Comparison of ENCODE assay signal across 8 cellular contexts in genomic region chr10:11875183-11875498, GRCh38. TPM values are rescaled to one million over a fixed set of nuclear protein-coding genes. Genes with fewer than 3 reads are reported as not detected.
DNase-seq lines count a peak whose midpoint lies in the region; ATAC-seq and TF ChIP-seq lines count a peak whose summit lies in the region.

No MANE protein-coding gene starts in this region.

- peaks cover 3% of the 10 kb centered on the region; the same call in 1 of the 2 replicates for H4K20me1 ChIP-seq in DND-41 (ENCODE audit: insufficient read depth, low read length)
- H4K20me1 ChIP-seq in Karpas-422 (ENCODE audit: insufficient read depth, low read depth, low read length), result no peaks in the 10 kb centered on the region

- H3K9me2 ChIP-seq in Karpas-422 (replicated peaks; ENCODE audit: insufficient read depth, low read length), result no peaks in the 10 kb centered on the region

- H3K4me2 ChIP-seq in DND-41 (ENCODE audit: insufficient read depth, low read length), result peak overlapping the region; percentile 56
- no peak overlapping the region for H3K4me2 ChIP-seq in Karpas-422 (ENCODE audit: low read depth, low read length, poor library complexity, severe bottlenecking)

- H3K36me3 ChIP-seq in DND-41 (ENCODE audit: insufficient read depth, low read length) (no peaks in the 10 kb centered on the region), SK-N-MC (ENCODE audit: insufficient read depth, low read length) (no peaks in the 10 kb centered on the region), psoas muscle (ENCODE audit: insufficient read depth in 1 of 2, low read depth in 1 of 2) (no peaks in the 10 kb centered on the region), Karpas-422 (ENCODE audit: insufficient read depth, low read length) (no peaks in the 10 kb centered on the region), gastroesophageal sphincter (no peaks in the 10 kb centered on the region)
- H3K36me3 ChIP-seq in effector memory CD4-positive, alpha-beta T cell (ENCODE audit: control insufficient read depth, insufficient read depth, low read length), result no peaks in the 10 kb centered on the region

- no peak for TF ChIP-seq POLR2A in gastroesophageal sphincter (IDR thresholded peaks at IDR 0.05)

- ATAC-seq in DND-41 (ENCODE audit: insufficient read depth, low read depth), result no peak; the same call in 1 of the 3 replicates
- ATAC-seq in right cardiac atrium, result peak; percentile 3 to 12
- no peak for ATAC-seq in psoas muscle
- no peak for ATAC-seq in gastroesophageal sphincter

- no peak for TF ChIP-seq EP300 in gastroesophageal sphincter (IDR thresholded peaks at IDR 0.05)

- no peaks in the 10 kb centered on the region for H3K79me2 ChIP-seq in DND-41 (ENCODE audit: insufficient read depth, low read length)
- no peaks in the 10 kb centered on the region for H3K79me2 ChIP-seq in Karpas-422 (ENCODE audit: low read length)

- no peak overlapping the region for H3K27ac ChIP-seq in DND-41 (ENCODE audit: low read length)
- H3K27ac ChIP-seq in SK-N-MC, result no peak overlapping the region
- peak overlapping the region; percentile 32 for H3K27ac ChIP-seq in right cardiac atrium (ENCODE audit: low read length)
- H3K27ac ChIP-seq in psoas muscle, result peak overlapping the region; percentile 30
- H3K27ac ChIP-seq in Karpas-422 (ENCODE audit: low read length), result no peak overlapping the region
- H3K27ac ChIP-seq in coronary artery, result peak overlapping the region in 1 of 2 donors; percentile 40
- H3K27ac ChIP-seq in effector memory CD4-positive, alpha-beta T cell (ENCODE audit: insufficient read depth, low read length, poor library complexity, severe bottlenecking), result no peak overlapping the region
- peak overlapping the region in 2 of 4 donors; percentile 47 to 48 for H3K27ac ChIP-seq in gastroesophageal sphincter

- intact Hi-C loops in right cardiac atrium (cut with DNase I) (no loop called here), psoas muscle (cut with DNase I) (no loop called here)

- 40% methylated on average over 9 of the region's 9 CpGs for WGBS in right cardiac atrium
- 73 to 77% (median 74%) methylated on average over 9 of the region's 9 CpGs for WGBS in psoas muscle, 3 donors
- 28 to 80% methylated on average over 1 to 2 of the region's 9 CpGs for WGBS in gastroesophageal sphincter (ENCODE audit: low coverage in 1 of 2), 2 donors

- H3K9ac ChIP-seq in DND-41 (ENCODE audit: low read depth, low read length), result 0 out of 2 replicates have a peak overlapping the region, but pooled peaks have one; percentile 15
- no peak overlapping the region for H3K9ac ChIP-seq in SK-N-MC (ENCODE audit: insufficient read length)
- no peak overlapping the region for H3K9ac ChIP-seq in Karpas-422 (ENCODE audit: low read length)

- H3K27me3 ChIP-seq in DND-41 (ENCODE audit: insufficient read depth, low read length, poor library complexity) (no peaks in the 10 kb centered on the region), right cardiac atrium (ENCODE audit: control insufficient read depth, insufficient read depth) (no peaks in the 10 kb centered on the region), psoas muscle (ENCODE audit: insufficient read depth in 3 of 3, low read length in 2 of 3) (no peaks in the 10 kb centered on the region), Karpas-422 (ENCODE audit: low read length) (no peaks in the 10 kb centered on the region), gastroesophageal sphincter (peaks cover 5% of the 10 kb centered on the region)
- no peaks in the 10 kb centered on the region for H3K27me3 ChIP-seq in effector memory CD4-positive, alpha-beta T cell (replicated peaks; ENCODE audit: control insufficient read depth, insufficient read depth, low read length, poor library complexity, severe bottlenecking)

- TF ChIP-seq CTCF in DND-41 (IDR thresholded peaks at IDR 0.05; ENCODE audit: borderline replicate concordance, extremely low read depth, low read length, poor library complexity, severe bottlenecking) (no peak), psoas muscle (IDR thresholded peaks at IDR 0.05) (no peak), coronary artery (IDR thresholded peaks at IDR 0.05) (no peak), gastroesophageal sphincter (IDR thresholded peaks at IDR 0.05) (no peak)

- peaks cover 22% of the 10 kb centered on the region for H3K4me1 ChIP-seq in DND-41 (ENCODE audit: insufficient read depth, low read length)
- H3K4me1 ChIP-seq in right cardiac atrium (ENCODE audit: control insufficient read depth, insufficient read depth, low read length), result peaks cover 6% of the 10 kb centered on the region
- peaks cover 6% of the 10 kb centered on the region for H3K4me1 ChIP-seq in psoas muscle
- H3K4me1 ChIP-seq in Karpas-422 (ENCODE audit: low read length), result no peaks in the 10 kb centered on the region
- peaks cover 6% of the 10 kb centered on the region for H3K4me1 ChIP-seq in effector memory CD4-positive, alpha-beta T cell (ENCODE audit: control insufficient read depth, insufficient read depth, low read length, poor library complexity, severe bottlenecking)
- H3K4me1 ChIP-seq in gastroesophageal sphincter, result peaks cover 0 to 23% (median 16%) of the 10 kb centered on the region in 3 donors

- peak overlapping the region in 1 of 2 experiments; percentile 35; a peak in 1 of 4 replicates for H3K4me3 ChIP-seq in DND-41 (ENCODE audit: low read depth in 1 of 2, low read length in 2 of 2)
- H3K4me3 ChIP-seq in SK-N-MC, result 0 out of 2 replicates have a peak overlapping the region, but pooled peaks have one; percentile 42
- no peak overlapping the region for H3K4me3 ChIP-seq in right cardiac atrium (ENCODE audit: low read length)
- no peak overlapping the region for H3K4me3 ChIP-seq in psoas muscle
- no peak overlapping the region for H3K4me3 ChIP-seq in Karpas-422 (ENCODE audit: low read length)
- H3K4me3 ChIP-seq in coronary artery, result no peak overlapping the region
- no peak overlapping the region for H3K4me3 ChIP-seq in effector memory CD4-positive, alpha-beta T cell (ENCODE audit: insufficient read depth, low read depth, low read length, poor library complexity, severe bottlenecking)
- H3K4me3 ChIP-seq in gastroesophageal sphincter, result no peak overlapping the region

- H3K9me3 ChIP-seq in DND-41 (ENCODE audit: insufficient read depth, low read length, severe bottlenecking), result no peaks in the 10 kb centered on the region
- no peaks in the 10 kb centered on the region for H3K9me3 ChIP-seq in SK-N-MC (ENCODE audit: low read depth, low read length)
- H3K9me3 ChIP-seq in right cardiac atrium (ENCODE audit: control insufficient read depth, low read length), result no peaks in the 10 kb centered on the region
- no peaks in the 10 kb centered on the region for H3K9me3 ChIP-seq in psoas muscle
- H3K9me3 ChIP-seq in Karpas-422 (ENCODE audit: low read length), result no peaks in the 10 kb centered on the region
- no peaks in the 10 kb centered on the region for H3K9me3 ChIP-seq in effector memory CD4-positive, alpha-beta T cell (ENCODE audit: control insufficient read depth, low read length)
- H3K9me3 ChIP-seq in gastroesophageal sphincter, result no peaks in the 10 kb centered on the region

- no peak for DNase-seq in DND-41
- no peak for DNase-seq in SK-N-MC (ENCODE audit: low read depth, low spot score)
- no peak for DNase-seq in right cardiac atrium
- DNase-seq in psoas muscle, result no peak
- no peak for DNase-seq in Karpas-422
- DNase-seq in coronary artery (ENCODE audit: low spot score), result no peak
- DNase-seq in effector memory CD4-positive, alpha-beta T cell, result no peak

- H2AFZ ChIP-seq in DND-41 (ENCODE audit: low read depth, low read length) (peak overlapping the region; percentile 68; the same call in 1 of the 2 replicates), Karpas-422 (ENCODE audit: low read length) (no peak overlapping the region)

RNA-seq across cellular contexts. Expression of gene PROSER2, which starts 52.0 kb away (rescaled TPM):
- total RNA-seq in right cardiac atrium (1 to 10 TPM; 1.5 to 2.2 (median 1.9) TPM), psoas muscle (1 to 10 TPM in 3 of 4 donors, under 1 TPM in 1; 0.91 to 2.8 (median 1.6) TPM), gastroesophageal sphincter (10 to 100 TPM in 1 of 4 donors, 1 to 10 TPM in 2, under 1 TPM in 1; 0.62 to 10.3 (median 1.8) TPM)
- polyA plus RNA-seq in right cardiac atrium (0.72 TPM), psoas muscle (1 to 10 TPM in 1 of 3 donors, under 1 TPM in 2; 0.63 to 1.6 (median 0.70) TPM)
- total RNA-seq in Karpas-422 (2014; rRNA removed; shearing (Covaris generic); ENCODE audit: low replicate concordance), result not detected in 2 replicates

Comparison
In these comparisons a context has a peak if more than half of its experiments do, and no peak if none do; other contexts are left out.
1. ATAC-seq: peak in right cardiac atrium (2 of 2); none in DND-41 (single experiment), psoas muscle (0 of 4) and gastroesophageal sphincter (single experiment).
2. H3K27ac ChIP-seq: peak in right cardiac atrium (single experiment) and psoas muscle (single experiment); none in DND-41 (single experiment), SK-N-MC (single experiment), Karpas-422 (single experiment) and effector memory CD4-positive, alpha-beta T cell (single experiment).